ENCODE assay signal across 12 cellular contexts in the genomic region with DNA sequence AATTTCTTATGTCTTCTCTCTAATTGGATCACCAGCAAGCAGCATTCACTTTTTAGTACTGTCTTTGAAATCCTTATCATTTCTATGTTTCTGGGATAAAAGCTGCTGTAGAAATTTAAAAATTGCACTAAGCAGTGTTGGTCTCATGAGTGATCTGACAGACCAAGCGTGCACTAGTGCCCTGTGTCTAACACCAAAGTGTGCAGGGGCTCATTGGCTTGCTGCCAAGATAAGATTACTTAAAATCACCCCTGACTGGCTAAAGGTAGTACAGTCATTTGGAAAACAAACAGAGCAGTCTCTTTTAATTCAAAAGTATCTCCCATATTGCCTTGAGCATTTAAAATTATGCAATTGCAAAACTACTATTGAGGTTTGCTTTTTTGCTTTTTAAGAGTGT.
"Had no signal": no experiment of that assay in that cellular context is flagged by ENCODE, and none has a peak within 500 bp of the region (broad histone marks: within the 10 kb centered on the region; RNA-seq: fewer than 3 reads in every experiment).

No MANE protein-coding gene starts in this region.

- DNase-seq: activated CD4-positive, alpha-beta T cell treated with anti-CD3 and anti-CD28 coated beads for 48 hours; activated CD8-positive, alpha-beta memory T cell treated with anti-CD3 and anti-CD28 coated beads, Interleukin-2, amount 50 U/mL, for 48 hours; activated CD8-positive, alpha-beta T cell treated with anti-CD3 and anti-CD28 coated beads, Interleukin-2, amount 10 ng/mL, durations not matched to agents 7 days and 5 days; foreskin keratinocyte; head of caudate nucleus; left ventricle myocardium inferior; mesenchymal stem cell; psoas muscle; stimulated activated CD4-positive, alpha-beta T cell treated with anti-CD3 and anti-CD28 coated beads, Interleukin-12 subunit alpha, Interleukin-12 subunit beta, amount 100 ng/mL, for 4 hours; stimulated activated naive CD4-positive, alpha-beta T cell treated with Interleukin-2 at 50 U/mL for 16 hours; upper lobe of right lung had no signal

- H3K36me3 Mint-ChIP-seq: WTC11 had no signal

- H3K4me3 Mint-ChIP-seq: activated CD8-positive, alpha-beta T cell treated with anti-CD3 and anti-CD28 coated beads, Interleukin-2, amount 10 ng/mL, durations not matched to agents 7 days and 5 days; WTC11 had no signal

- H3K4me3 ChIP-seq: left ventricle myocardium inferior, psoas muscle, upper lobe of right lung had no signal

- H3K4me1 Mint-ChIP-seq: WTC11 had no signal

- ATAC-seq: activated CD8-positive, alpha-beta T cell treated with anti-CD3 and anti-CD28 coated beads, Interleukin-2, amount 10 ng/mL, durations not matched to agents 7 days and 5 days; foreskin keratinocyte; psoas muscle; upper lobe of right lung; WTC11 had no signal

- H3K9me3 Mint-ChIP-seq: WTC11 had no signal

- H3K27ac ChIP-seq: foreskin keratinocyte, left ventricle myocardium inferior, psoas muscle, upper lobe of right lung had no signal

- H3K27ac Mint-ChIP-seq: activated CD8-positive, alpha-beta T cell treated with anti-CD3 and anti-CD28 coated beads, Interleukin-2, amount 10 ng/mL, durations not matched to agents 7 days and 5 days; WTC11 had no signal

- H3K36me3 ChIP-seq: left ventricle myocardium inferior, upper lobe of right lung had no signal

- H3K27me3 ChIP-seq: foreskin keratinocyte, upper lobe of right lung had no signal
